ENCODE assay signal across 8 cellular contexts in genomic region chr19:48321372-48321621, GRCh38. TPM values are rescaled to one million over a fixed set of nuclear protein-coding genes. Genes with fewer than 3 reads are reported as not detected.
DNase-seq lines count a peak whose midpoint lies in the region; ATAC-seq and TF ChIP-seq lines count a peak whose summit lies in the region.

No MANE protein-coding gene starts in this region.

- peaks cover 0 to 5% (median 2%) of the 10 kb centered on the region in 3 donors for H3K27me3 Mint-ChIP-seq in CD14-positive monocyte (ENCODE audit: low read depth in 3 of 3)
- H3K27me3 Mint-ChIP-seq in activated T-cell treated with anti-CD3 and anti-CD28 coated beads, Interleukin-2, amount 50 U/mL, for 24 hours: no peaks in the 10 kb centered on the region
- H3K27me3 Mint-ChIP-seq in naive thymus-derived CD4-positive, alpha-beta T cell: peaks cover 0 to 2% (median 0%) of the 10 kb centered on the region in 5 donors
- H3K27me3 Mint-ChIP-seq in stimulated activated memory B cell treated with anti-CD40 and anti-IgM and Interleukin-4, amounts not matched to agents 10 μg/mL and 1 μg/mL and 100 μg/mL, for 72 hours: no peaks in the 10 kb centered on the region

- H3K4me2 ChIP-seq in PC-3 (ENCODE audit: low read length): peak overlapping the region; percentile 98

- peak; percentile 99 for DNase-seq in CD14-positive monocyte (ENCODE audit: low spot score)
- DNase-seq in PC-3: peak; percentile 92
- DNase-seq in activated T-cell treated with anti-CD3 and anti-CD28 coated beads, Interleukin-2, amount 50 U/mL, for 24 hours: peak; percentile 94
- DNase-seq in naive thymus-derived CD4-positive, alpha-beta T cell: peak; percentile 84 to 96 (median 91)

- TF ChIP-seq CTCF in CD14-positive monocyte (IDR thresholded peaks at IDR 0.05): no peak
- TF ChIP-seq CTCF in PC-3 (conservative IDR thresholded peaks at IDR 0.05; ENCODE audit: low read depth, low read length): no peak

- H3K36me3 Mint-ChIP-seq in CD14-positive monocyte: peaks cover 2 to 6% of the 10 kb centered on the region in 2 donors
- H3K36me3 Mint-ChIP-seq in activated T-cell treated with anti-CD3 and anti-CD28 coated beads, Interleukin-2, amount 50 U/mL, for 24 hours (ENCODE audit: low read depth): peaks cover 12% of the 10 kb centered on the region
- peaks cover 0 to 20% (median 0%) of the 10 kb centered on the region in 5 donors for H3K36me3 Mint-ChIP-seq in naive thymus-derived CD4-positive, alpha-beta T cell
- H3K36me3 Mint-ChIP-seq in stimulated activated memory B cell treated with anti-CD40 and anti-IgM and Interleukin-4, amounts not matched to agents 10 μg/mL and 1 μg/mL and 100 μg/mL, for 72 hours: peaks cover 5% of the 10 kb centered on the region

- peak overlapping the region; percentile 79 for H3K9ac ChIP-seq in PC-3 (ENCODE audit: low read length)

- peak overlapping the region; percentile 99 for H2AFZ ChIP-seq in PC-3 (ENCODE audit: low read length)

- TF ChIP-seq RAD21 in Ishikawa (IDR thresholded peaks at IDR 0.05; ENCODE audit: low read depth): no peak

- peak overlapping the region; percentile 74 for H3K4me3 ChIP-seq in PC-3 (ENCODE audit: low read length)
- H3K4me3 ChIP-seq in naive thymus-derived CD4-positive, alpha-beta T cell (ENCODE audit: low read length): peak overlapping the region; percentile 78

- no peaks in the 10 kb centered on the region for H3K79me2 ChIP-seq in PC-3 (ENCODE audit: low read length)

- TF ChIP-seq EP300 in Ishikawa (IDR thresholded peaks at IDR 0.05; ENCODE audit: borderline replicate concordance): no peak

- H3K9me3 ChIP-seq in PC-3 (ENCODE audit: low read length): no peaks in the 10 kb centered on the region
- H3K9me3 ChIP-seq in naive thymus-derived CD4-positive, alpha-beta T cell (ENCODE audit: control insufficient read depth in 2 of 3, low read length in 3 of 3): no peaks in the 10 kb centered on the region

- no peaks in the 10 kb centered on the region for H3K36me3 ChIP-seq in PC-3 (ENCODE audit: low read depth, low read length)
- H3K36me3 ChIP-seq in naive thymus-derived CD4-positive, alpha-beta T cell (ENCODE audit: control insufficient read depth in 2 of 3, insufficient read depth in 3 of 3, low read length in 3 of 3): no peaks in the 10 kb centered on the region

- peaks cover 49% of the 10 kb centered on the region for H3K4me1 Mint-ChIP-seq in CD14-positive monocyte
- peaks cover 54% of the 10 kb centered on the region for H3K4me1 Mint-ChIP-seq in activated T-cell treated with anti-CD3 and anti-CD28 coated beads, Interleukin-2, amount 50 U/mL, for 24 hours (ENCODE audit: low read depth)
- peaks cover 36 to 57% (median 46%) of the 10 kb centered on the region in 7 donors for H3K4me1 Mint-ChIP-seq in naive thymus-derived CD4-positive, alpha-beta T cell
- H3K4me1 Mint-ChIP-seq in stimulated activated memory B cell treated with anti-CD40 and anti-IgM and Interleukin-4, amounts not matched to agents 10 μg/mL and 1 μg/mL and 100 μg/mL, for 72 hours: peaks cover 49% of the 10 kb centered on the region

- H3K4me1 ChIP-seq in PC-3 (ENCODE audit: insufficient read depth, low read length): peaks cover 48% of the 10 kb centered on the region
- H3K4me1 ChIP-seq in naive thymus-derived CD4-positive, alpha-beta T cell (ENCODE audit: control insufficient read depth in 2 of 2, insufficient read depth in 2 of 2, low read length in 2 of 2): peaks cover 40 to 43% of the 10 kb centered on the region in 2 donors

- intact Hi-C loops in CD14-positive monocyte (cut with micrococcal nuclease): loop anchor here (1.0 to 10.0 kb wide), 6 partner anchors 8 to 674 kb away; partner anchors contain the start of genes CARD8 (in 1 of the 2), DBP (in 1 of the 2), GYS1 (in 1 of the 2) and PPP1R15A (in 1 of the 2)
- intact Hi-C loops in PC-3 (cut with micrococcal nuclease): loop anchor here (1.0 to 2.0 kb wide), 2 partner anchors 12 to 70 kb away; partner anchors contain the start of gene KDELR1
- intact Hi-C loops in naive thymus-derived CD4-positive, alpha-beta T cell (cut with micrococcal nuclease): loop anchor here (1.0 to 10.0 kb wide), 19 partner anchors 12 to 1546 kb away; partner anchors contain the start of genes CCDC9 (in 2 of the 2), KDELR1 (in 2 of the 2), LIG1 (in 2 of the 2) and ZSWIM9 (in 2 of the 2)

- POLR2A ChIA-PET in PC-3 (lab: Charles Lee; ENCODE audit: unreplicated experiment): interaction anchor here (1.4 kb wide), 1 partner anchor 12 kb away, joined by 11 read pairs; no protein-coding TSS in a partner anchor
- POLR2A ChIA-PET in naive thymus-derived CD4-positive, alpha-beta T cell (lab: Charles Lee): interaction anchor here (0.6 to 10.3 kb wide), 10 partner anchors 10 to 633 kb away, joined by 3 to 424 read pairs (median 3); partner anchors contain the start of genes BAX, KDELR1, RPL18 and SPHK2

- peak; percentile 40 for ATAC-seq in GM21367 (IDR thresholded peaks at IDR 0.05; ENCODE audit: unreplicated experiment)
- ATAC-seq in PC-3: peak; percentile 72
- ATAC-seq in esophagus mucosa: peak; percentile 86
- peak; percentile 75 for ATAC-seq in naive thymus-derived CD4-positive, alpha-beta T cell
- peak; percentile 88 for ATAC-seq in stimulated activated memory B cell treated with anti-CD40 and anti-IgM and Interleukin-4, amounts not matched to agents 10 μg/mL and 1 μg/mL and 100 μg/mL, for 72 hours

- CTCF ChIA-PET in PC-3 (lab: Charles Lee): interaction anchor here (1.8 kb wide), 1 partner anchor 12 kb away, joined by 38 read pairs; no protein-coding TSS in a partner anchor
- CTCF ChIA-PET in naive thymus-derived CD4-positive, alpha-beta T cell (lab: Charles Lee): interaction anchor here (0.8 to 10.3 kb wide), 5 partner anchors 12 to 287 kb away, joined by 3 to 217 read pairs (median 3); partner anchors contain the start of genes SYNGR4 and TMEM143

- BruUV-seq in PC-3 (replicated peaks; lab: Mats Ljungman, UMichigan): no TSS peak

- H3K27ac ChIP-seq in PC-3 (ENCODE audit: low read length): peak overlapping the region; percentile 88
- peak overlapping the region; percentile 100 for H3K27ac ChIP-seq in naive thymus-derived CD4-positive, alpha-beta T cell (ENCODE audit: low read depth, low read length)

- H3K27me3 ChIP-seq in PC-3 (ENCODE audit: low read length): no peaks in the 10 kb centered on the region
- no peaks in the 10 kb centered on the region for H3K27me3 ChIP-seq in naive thymus-derived CD4-positive, alpha-beta T cell (ENCODE audit: control insufficient read depth in 2 of 2, insufficient read depth in 2 of 2, low read length in 2 of 2)

- peaks cover 0 to 8% (median 0%) of the 10 kb centered on the region in 7 donors for H3K9me3 Mint-ChIP-seq in CD14-positive monocyte
- H3K9me3 Mint-ChIP-seq in activated T-cell treated with anti-CD3 and anti-CD28 coated beads, Interleukin-2, amount 50 U/mL, for 24 hours: no peaks in the 10 kb centered on the region
- peaks cover 0 to 3% (median 0%) of the 10 kb centered on the region in 11 donors for H3K9me3 Mint-ChIP-seq in naive thymus-derived CD4-positive, alpha-beta T cell
- H3K9me3 Mint-ChIP-seq in stimulated activated memory B cell treated with anti-CD40 and anti-IgM and Interleukin-4, amounts not matched to agents 10 μg/mL and 1 μg/mL and 100 μg/mL, for 72 hours: no peaks in the 10 kb centered on the region

- H3K9me2 ChIP-seq in PC-3 (replicated peaks; ENCODE audit: low read length): no peaks in the 10 kb centered on the region

- H3K4me3 Mint-ChIP-seq in CD14-positive monocyte: peak overlapping the region; percentile 89 to 93
- H3K4me3 Mint-ChIP-seq in activated T-cell treated with anti-CD3 and anti-CD28 coated beads, Interleukin-2, amount 50 U/mL, for 24 hours: peak overlapping the region; percentile 88
- H3K4me3 Mint-ChIP-seq in naive thymus-derived CD4-positive, alpha-beta T cell: peak overlapping the region; percentile 90 to 99 (median 96)
- peak overlapping the region; percentile 95 for H3K4me3 Mint-ChIP-seq in stimulated activated memory B cell treated with anti-CD40 and anti-IgM and Interleukin-4, amounts not matched to agents 10 μg/mL and 1 μg/mL and 100 μg/mL, for 72 hours

- H3F3A ChIP-seq in PC-3 (ENCODE audit: low read length, unreplicated experiment): no peaks in the 10 kb centered on the region

- peak overlapping the region; percentile 94 to 100 (median 98) for H3K27ac Mint-ChIP-seq in CD14-positive monocyte
- peak overlapping the region; percentile 100 for H3K27ac Mint-ChIP-seq in activated T-cell treated with anti-CD3 and anti-CD28 coated beads, Interleukin-2, amount 50 U/mL, for 24 hours
- H3K27ac Mint-ChIP-seq in naive thymus-derived CD4-positive, alpha-beta T cell: peak overlapping the region; percentile 96 to 100 (median 99)
- H3K27ac Mint-ChIP-seq in stimulated activated memory B cell treated with anti-CD40 and anti-IgM and Interleukin-4, amounts not matched to agents 10 μg/mL and 1 μg/mL and 100 μg/mL, for 72 hours: peak overlapping the region; percentile 94

- H4K20me1 ChIP-seq in PC-3 (ENCODE audit: low read length): no peaks in the 10 kb centered on the region

TF ChIP-seq in Ishikawa, 13 proteins besides CTCF, POLR2A, EP300 and RAD21 (continues in another document):
- TF ChIP-seq TEAD4 (IDR thresholded peaks at IDR 0.05): no peak
- TF ChIP-seq NFIC (IDR thresholded peaks at IDR 0.05): no peak
- no peak for TF ChIP-seq EGR1 (IDR thresholded peaks at IDR 0.05)
- no peak for TF ChIP-seq TAF1 (IDR thresholded peaks at IDR 0.05; ENCODE audit: low read depth)

RNA-seq across cellular contexts. Expression of gene EMP3, which starts 4.1 kb away (rescaled TPM):
- 1,000 to 10,000 TPM in 1 of 2 donors, 100 to 1,000 TPM in 1; 996 to 1,036 TPM for polyA plus RNA-seq in CD14-positive monocyte
- total RNA-seq in PC-3 (2014; rRNA removed) (31.9 and 38.1 TPM in 2 replicates), esophagus mucosa (7.6 TPM)
- 100 to 1,000 TPM; 183 to 425 (median 257) TPM for total RNA-seq in naive thymus-derived CD4-positive, alpha-beta T cell
- 100 to 1,000 TPM; 511 to 711 TPM for polyA plus RNA-seq in naive thymus-derived CD4-positive, alpha-beta T cell

RNA-seq across cellular contexts. Expression of gene TMEM143, which starts 42.4 kb away (rescaled TPM):
- polyA plus RNA-seq in CD14-positive monocyte: 1 to 10 TPM; 1.7 to 2.1 TPM
- 1.3 and 7.1 TPM in 2 replicates for total RNA-seq in PC-3 (2014; rRNA removed)
- 5.5 TPM for total RNA-seq in esophagus mucosa
- total RNA-seq in naive thymus-derived CD4-positive, alpha-beta T cell: 10 to 100 TPM; 11.6 to 39.8 (median 20.1) TPM
- polyA plus RNA-seq in naive thymus-derived CD4-positive, alpha-beta T cell: 10 to 100 TPM in 1 of 2 donors, 1 to 10 TPM in 1; 5.7 to 12.7 TPM

RNA-seq across cellular contexts. Expression of gene SYNGR4, which starts 42.9 kb away (rescaled TPM):
- polyA plus RNA-seq in CD14-positive monocyte: not detected
- total RNA-seq in PC-3 (2014; rRNA removed): not detected in 2 replicates
- total RNA-seq in esophagus mucosa: not detected
- total RNA-seq in naive thymus-derived CD4-positive, alpha-beta T cell: not detected
- polyA plus RNA-seq in naive thymus-derived CD4-positive, alpha-beta T cell: not detected

RNA-seq across cellular contexts. Expression of gene ZNF114, which starts 51.4 kb away (rescaled TPM):
- not detected for polyA plus RNA-seq in CD14-positive monocyte
- 0.29 and 0.40 TPM in 2 replicates for total RNA-seq in PC-3 (2014; rRNA removed)
- total RNA-seq in esophagus mucosa: not detected
- total RNA-seq in naive thymus-derived CD4-positive, alpha-beta T cell: under 1 TPM in 2 of 5 experiments, not detected in 3; 0.29 to 0.51 TPM
- not detected for polyA plus RNA-seq in naive thymus-derived CD4-positive, alpha-beta T cell

Comparison
In these comparisons a context has a peak if more than half of its experiments do, and no peak if none do; other contexts are left out.
1. Peak in every context shown above with its lines: DNase-seq, ATAC-seq, H3K4me3 ChIP-seq and H3K27ac ChIP-seq.